ENCODE assay signal across 1 cellular context in the genomic region with DNA sequence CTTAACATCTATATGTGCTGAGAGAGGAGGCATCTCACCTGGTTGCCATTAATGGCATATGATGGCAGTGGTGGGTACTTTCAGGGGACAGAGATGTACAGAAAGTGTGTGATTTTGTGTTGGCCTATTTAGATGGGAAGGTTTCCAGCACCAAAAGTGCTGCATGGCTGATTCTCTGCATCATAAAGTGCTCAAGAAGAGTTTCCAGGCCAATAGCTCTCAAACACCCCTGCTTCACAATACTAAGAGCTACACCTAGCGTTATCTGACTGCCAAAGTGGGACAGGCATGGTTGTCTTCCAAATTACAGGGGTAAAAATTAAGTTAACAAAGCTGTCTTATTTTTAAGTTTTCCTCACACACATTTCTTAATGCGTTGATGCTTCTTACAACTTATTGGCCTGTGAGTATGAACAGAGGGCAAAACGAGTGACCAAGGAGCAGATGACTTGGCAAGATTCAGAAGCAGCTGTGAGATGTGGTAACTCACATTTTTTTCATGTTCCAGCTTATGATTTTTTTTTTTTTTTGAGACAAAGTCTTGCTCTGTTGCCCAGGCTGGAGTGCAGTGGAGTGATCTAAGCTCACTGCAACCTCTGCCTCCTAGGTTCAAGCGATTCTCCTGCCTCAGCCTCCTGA.
TF ChIP-seq lines count a peak whose summit lies in the region.

No MANE protein-coding gene starts in this region.

TF ChIP-seq in WTC11, 78 proteins besides CTCF, POLR2A, EP300 and RAD21 (continued from another document):
- TF ChIP-seq, protein P1, sequence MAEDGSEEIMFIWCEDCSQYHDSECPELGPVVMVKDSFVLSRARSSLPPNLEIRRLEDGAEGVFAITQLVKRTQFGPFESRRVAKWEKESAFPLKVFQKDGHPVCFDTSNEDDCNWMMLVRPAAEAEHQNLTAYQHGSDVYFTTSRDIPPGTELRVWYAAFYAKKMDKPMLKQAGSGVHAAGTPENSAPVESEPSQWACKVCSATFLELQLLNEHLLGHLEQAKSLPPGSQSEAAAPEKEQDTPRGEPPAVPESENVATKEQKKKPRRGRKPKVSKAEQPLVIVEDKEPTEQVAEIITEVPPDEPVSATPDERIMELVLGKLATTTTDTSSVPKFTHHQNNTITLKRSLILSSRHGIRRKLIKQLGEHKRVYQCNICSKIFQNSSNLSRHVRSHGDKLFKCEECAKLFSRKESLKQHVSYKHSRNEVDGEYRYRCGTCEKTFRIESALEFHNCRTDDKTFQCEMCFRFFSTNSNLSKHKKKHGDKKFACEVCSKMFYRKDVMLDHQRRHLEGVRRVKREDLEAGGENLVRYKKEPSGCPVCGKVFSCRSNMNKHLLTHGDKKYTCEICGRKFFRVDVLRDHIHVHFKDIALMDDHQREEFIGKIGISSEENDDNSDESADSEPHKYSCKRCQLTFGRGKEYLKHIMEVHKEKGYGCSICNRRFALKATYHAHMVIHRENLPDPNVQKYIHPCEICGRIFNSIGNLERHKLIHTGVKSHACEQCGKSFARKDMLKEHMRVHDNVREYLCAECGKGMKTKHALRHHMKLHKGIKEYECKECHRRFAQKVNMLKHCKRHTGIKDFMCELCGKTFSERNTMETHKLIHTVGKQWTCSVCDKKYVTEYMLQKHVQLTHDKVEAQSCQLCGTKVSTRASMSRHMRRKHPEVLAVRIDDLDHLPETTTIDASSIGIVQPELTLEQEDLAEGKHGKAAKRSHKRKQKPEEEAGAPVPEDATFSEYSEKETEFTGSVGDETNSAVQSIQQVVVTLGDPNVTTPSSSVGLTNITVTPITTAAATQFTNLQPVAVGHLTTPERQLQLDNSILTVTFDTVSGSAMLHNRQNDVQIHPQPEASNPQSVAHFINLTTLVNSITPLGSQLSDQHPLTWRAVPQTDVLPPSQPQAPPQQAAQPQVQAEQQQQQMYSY (CRISPR knock-in tag; IDR thresholded peaks at IDR 0.05) = no peak
- TF ChIP-seq, protein P2, sequence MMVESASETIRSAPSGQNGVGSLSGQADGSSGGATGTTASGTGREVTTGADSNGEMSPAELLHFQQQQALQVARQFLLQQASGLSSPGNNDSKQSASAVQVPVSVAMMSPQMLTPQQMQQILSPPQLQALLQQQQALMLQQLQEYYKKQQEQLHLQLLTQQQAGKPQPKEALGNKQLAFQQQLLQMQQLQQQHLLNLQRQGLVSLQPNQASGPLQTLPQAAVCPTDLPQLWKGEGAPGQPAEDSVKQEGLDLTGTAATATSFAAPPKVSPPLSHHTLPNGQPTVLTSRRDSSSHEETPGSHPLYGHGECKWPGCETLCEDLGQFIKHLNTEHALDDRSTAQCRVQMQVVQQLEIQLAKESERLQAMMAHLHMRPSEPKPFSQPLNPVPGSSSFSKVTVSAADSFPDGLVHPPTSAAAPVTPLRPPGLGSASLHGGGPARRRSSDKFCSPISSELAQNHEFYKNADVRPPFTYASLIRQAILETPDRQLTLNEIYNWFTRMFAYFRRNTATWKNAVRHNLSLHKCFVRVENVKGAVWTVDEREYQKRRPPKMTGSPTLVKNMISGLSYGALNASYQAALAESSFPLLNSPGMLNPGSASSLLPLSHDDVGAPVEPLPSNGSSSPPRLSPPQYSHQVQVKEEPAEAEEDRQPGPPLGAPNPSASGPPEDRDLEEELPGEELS (CRISPR knock-in tag; IDR thresholded peaks at IDR 0.05) = no peak
- no peak for TF ChIP-seq ZNF423 (CRISPR knock-in tag; IDR thresholded peaks at IDR 0.05)
- TF ChIP-seq, protein P3, sequence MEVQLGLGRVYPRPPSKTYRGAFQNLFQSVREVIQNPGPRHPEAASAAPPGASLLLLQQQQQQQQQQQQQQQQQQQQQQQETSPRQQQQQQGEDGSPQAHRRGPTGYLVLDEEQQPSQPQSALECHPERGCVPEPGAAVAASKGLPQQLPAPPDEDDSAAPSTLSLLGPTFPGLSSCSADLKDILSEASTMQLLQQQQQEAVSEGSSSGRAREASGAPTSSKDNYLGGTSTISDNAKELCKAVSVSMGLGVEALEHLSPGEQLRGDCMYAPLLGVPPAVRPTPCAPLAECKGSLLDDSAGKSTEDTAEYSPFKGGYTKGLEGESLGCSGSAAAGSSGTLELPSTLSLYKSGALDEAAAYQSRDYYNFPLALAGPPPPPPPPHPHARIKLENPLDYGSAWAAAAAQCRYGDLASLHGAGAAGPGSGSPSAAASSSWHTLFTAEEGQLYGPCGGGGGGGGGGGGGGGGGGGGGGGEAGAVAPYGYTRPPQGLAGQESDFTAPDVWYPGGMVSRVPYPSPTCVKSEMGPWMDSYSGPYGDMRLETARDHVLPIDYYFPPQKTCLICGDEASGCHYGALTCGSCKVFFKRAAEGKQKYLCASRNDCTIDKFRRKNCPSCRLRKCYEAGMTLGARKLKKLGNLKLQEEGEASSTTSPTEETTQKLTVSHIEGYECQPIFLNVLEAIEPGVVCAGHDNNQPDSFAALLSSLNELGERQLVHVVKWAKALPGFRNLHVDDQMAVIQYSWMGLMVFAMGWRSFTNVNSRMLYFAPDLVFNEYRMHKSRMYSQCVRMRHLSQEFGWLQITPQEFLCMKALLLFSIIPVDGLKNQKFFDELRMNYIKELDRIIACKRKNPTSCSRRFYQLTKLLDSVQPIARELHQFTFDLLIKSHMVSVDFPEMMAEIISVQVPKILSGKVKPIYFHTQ (CRISPR knock-in tag; IDR thresholded peaks at IDR 0.05) = no peak
- no peak for TF ChIP-seq HMGA2 (CRISPR knock-in tag; IDR thresholded peaks at IDR 0.05)
- no peak for TF ChIP-seq USF1 (CRISPR knock-in tag; IDR thresholded peaks at IDR 0.05)
TF ChIP-seq in WTC11: peak in this region for 0.
